Comparison of ENCODE assay signal across 40 cellular contexts in genomic region chr6:32386040-32386439, GRCh38. TPM values are rescaled to one million over a fixed set of nuclear protein-coding genes. Genes with fewer than 3 reads are reported as not detected.
"Had no signal": no experiment of that assay in that cellular context is flagged by ENCODE, and none has a peak within 500 bp of the region (broad histone marks: within the 10 kb centered on the region; RNA-seq: fewer than 3 reads in every experiment).

No MANE protein-coding gene starts in this region.

- H3K9me3 ChIP-seq: adrenal gland, ascending aorta, body of pancreas, breast epithelium had no signal

- H3K4me3 ChIP-seq: adrenal gland, ascending aorta, body of pancreas, breast epithelium, cardiac muscle cell had no signal

- DNase-seq: activated effector memory CD4-positive, alpha-beta T cell treated with anti-CD3 and anti-CD28 coated beads, Interleukin-2, amount 50 U/mL, for 16 hours; activated effector memory CD4-positive, alpha-beta T cell treated with Interleukin-2 at 50 U/mL for 16 hours; activated gamma-delta T cell; activated gamma-delta T cell treated with Interleukin-2 at 50 U/mL for 16 hours; activated naive CD4-positive, alpha-beta T cell; activated naive CD4-positive, alpha-beta T cell treated with anti-CD3 and anti-CD28 coated beads for 36 hours; activated naive CD4-positive, alpha-beta T cell treated with anti-CD3 and anti-CD28 coated beads, Interleukin-2, amount 10 ng/mL, durations not matched to agents 7 days and 5 days; activated naive CD4-positive, alpha-beta T cell treated with anti-CD3 and anti-CD28 coated beads, Interleukin-2, amount 50 U/mL, for 16 hours; activated naive CD4-positive, alpha-beta T cell treated with Interleukin-2 at 50 U/mL for 16 hours; activated naive CD8-positive, alpha-beta T cell treated with anti-CD3 and anti-CD28 coated beads for 36 hours; activated naive CD8-positive, alpha-beta T cell treated with anti-CD3 and anti-CD28 coated beads, Interleukin-2, amount 10 ng/mL, durations not matched to agents 7 days and 5 days; activated naive CD8-positive, alpha-beta T cell treated with anti-CD3 and anti-CD28 coated beads, Interleukin-2, amount 50 U/mL, for 24 hours; activated T-cell treated with anti-CD3 and anti-CD28 coated beads, Interleukin-2, amount 50 U/mL, for 1 hour; activated T-cell treated with anti-CD3 and anti-CD28 coated beads, Interleukin-2, amount 50 U/mL, for 24 hours; activated T-cell treated with anti-CD3 and anti-CD28 coated beads, Interleukin-2, amount 50 U/mL, for 4 hours; activated T-cell treated with anti-CD3 and anti-CD28 coated beads, Interleukin-2, amount 50 U/mL, for 48 hours; activated T-cell treated with anti-CD3 and anti-CD28 coated beads, Interleukin-2, amount 50 U/mL, for 72 hours; adrenal gland; amniotic stem cell; amygdala; anterior cingulate cortex; aorta; body of pancreas; brain microvascular endothelial cell; caudate nucleus; central memory CD4-positive, alpha-beta T cell; cerebellar nuclear complex had no signal

- H3K36me3 ChIP-seq: adrenal gland, ascending aorta, brain microvascular endothelial cell, breast epithelium, cardiac muscle cell had no signal

- H3K4me1 ChIP-seq: adrenal gland, ascending aorta, body of pancreas, breast epithelium had no signal

- H3K27ac ChIP-seq: adrenal gland, ascending aorta, body of pancreas, brain microvascular endothelial cell, breast epithelium, cardiac muscle cell had no signal

- H3K27me3 ChIP-seq: adrenal gland, ascending aorta, breast epithelium, cardiac muscle cell had no signal

- ATAC-seq: activated naive CD4-positive, alpha-beta T cell treated with anti-CD3 and anti-CD28 coated beads, Interleukin-2, amount 50 U/mL, for 72 hours; activated naive CD8-positive, alpha-beta T cell treated with anti-CD3 and anti-CD28 coated beads, Interleukin-2, amount 50 U/mL, for 24 hours; activated T-cell treated with anti-CD3 and anti-CD28 coated beads, Interleukin-2, amount 50 U/mL, for 4 hours; activated T-cell treated with anti-CD3 and anti-CD28 coated beads, Interleukin-2, amount 50 U/mL, for 72 hours; activated T-helper 17 cell treated with anti-CD3 and anti-CD28 coated beads, Interleukin-2, amount 50 U/mL, for 72 hours; body of pancreas had no signal

- FAIRE-seq: astrocyte, bronchial epithelial cell had no signal

RNA-seq across cellular contexts. Expression of gene TSBP1, which starts 14.3 kb away (rescaled TPM):
- total RNA-seq: activated naive CD4-positive, alpha-beta T cell treated with anti-CD3 and anti-CD28 coated beads for 36 hours; activated naive CD4-positive, alpha-beta T cell treated with anti-CD3 and anti-CD28 coated beads, Interleukin-2, amount 50 U/mL, for 72 hours; activated naive CD8-positive, alpha-beta T cell treated with anti-CD3 and anti-CD28 coated beads for 36 hours; activated naive CD8-positive, alpha-beta T cell treated with anti-CD3 and anti-CD28 coated beads, Interleukin-2, amount 10 ng/mL, durations not matched to agents 7 days and 5 days; activated T-cell treated with anti-CD3 and anti-CD28 coated beads, Interleukin-2, amount 50 U/mL, for 4 hours; activated T-cell treated with anti-CD3 and anti-CD28 coated beads, Interleukin-2, amount 50 U/mL, for 72 hours; activated T-helper 1 cell treated with anti-CD3 and anti-CD28 coated beads, Interleukin-12 subunit alpha, Interleukin-12 subunit beta, Interleukin-2, Interleukin-4 antibody, amounts not matched to agents 30 ng/mL and 10 ng/mL and 1 ng/mL, durations not matched to agents 14 hours and 24 hours and 36 hours; activated T-helper 17 cell treated with anti-CD3 and anti-CD28 coated beads, Interleukin-2, amount 50 U/mL, for 72 hours; activated T-helper 2 cell treated with anti-CD3 and anti-CD28 coated beads, Interferon-gamma antibody, Interleukin-2, Interleukin-4, amounts not matched to agents 10 μg/mL and 5 μg/mL and 100 μg/mL, durations not matched to agents 14 hours and 24 hours and 36 hours; adrenal gland; aorta; ascending aorta; astrocyte; body of pancreas; breast epithelium; bronchial epithelial cell; cardiac muscle cell; cardiac septum; cerebellum; chondrocyte had no signal
- polyA plus RNA-seq: adipose tissue, adrenal gland, aorta, cardiac muscle cell had no signal

RNA-seq across cellular contexts. Expression of gene BTNL2, which starts 20.9 kb away (rescaled TPM):
- total RNA-seq: activated naive CD4-positive, alpha-beta T cell treated with anti-CD3 and anti-CD28 coated beads for 36 hours; activated naive CD4-positive, alpha-beta T cell treated with anti-CD3 and anti-CD28 coated beads, Interleukin-2, amount 50 U/mL, for 72 hours; activated naive CD8-positive, alpha-beta T cell treated with anti-CD3 and anti-CD28 coated beads for 36 hours; activated naive CD8-positive, alpha-beta T cell treated with anti-CD3 and anti-CD28 coated beads, Interleukin-2, amount 10 ng/mL, durations not matched to agents 7 days and 5 days; activated T-cell treated with anti-CD3 and anti-CD28 coated beads, Interleukin-2, amount 50 U/mL, for 4 hours; activated T-cell treated with anti-CD3 and anti-CD28 coated beads, Interleukin-2, amount 50 U/mL, for 72 hours; activated T-helper 1 cell treated with anti-CD3 and anti-CD28 coated beads, Interleukin-12 subunit alpha, Interleukin-12 subunit beta, Interleukin-2, Interleukin-4 antibody, amounts not matched to agents 30 ng/mL and 10 ng/mL and 1 ng/mL, durations not matched to agents 14 hours and 24 hours and 36 hours; activated T-helper 17 cell treated with anti-CD3 and anti-CD28 coated beads, Interleukin-2, amount 50 U/mL, for 72 hours; activated T-helper 2 cell treated with anti-CD3 and anti-CD28 coated beads, Interferon-gamma antibody, Interleukin-2, Interleukin-4, amounts not matched to agents 10 μg/mL and 5 μg/mL and 100 μg/mL, durations not matched to agents 14 hours and 24 hours and 36 hours; aorta; ascending aorta; astrocyte; body of pancreas; breast epithelium; cardiac muscle cell; cardiac septum; chondrocyte had no signal
- polyA plus RNA-seq: adipose tissue, adrenal gland, aorta, cardiac muscle cell had no signal

RNA-seq across cellular contexts. Expression of gene HLA-DRA, which starts 53.6 kb away (rescaled TPM):
- total RNA-seq: astrocyte, bronchial epithelial cell, cardiac muscle cell, chondrocyte had no signal
- polyA plus RNA-seq: cardiac muscle cell had no signal
